Comparison of ENCODE assay signal across 19 cellular contexts in the genomic region with DNA sequence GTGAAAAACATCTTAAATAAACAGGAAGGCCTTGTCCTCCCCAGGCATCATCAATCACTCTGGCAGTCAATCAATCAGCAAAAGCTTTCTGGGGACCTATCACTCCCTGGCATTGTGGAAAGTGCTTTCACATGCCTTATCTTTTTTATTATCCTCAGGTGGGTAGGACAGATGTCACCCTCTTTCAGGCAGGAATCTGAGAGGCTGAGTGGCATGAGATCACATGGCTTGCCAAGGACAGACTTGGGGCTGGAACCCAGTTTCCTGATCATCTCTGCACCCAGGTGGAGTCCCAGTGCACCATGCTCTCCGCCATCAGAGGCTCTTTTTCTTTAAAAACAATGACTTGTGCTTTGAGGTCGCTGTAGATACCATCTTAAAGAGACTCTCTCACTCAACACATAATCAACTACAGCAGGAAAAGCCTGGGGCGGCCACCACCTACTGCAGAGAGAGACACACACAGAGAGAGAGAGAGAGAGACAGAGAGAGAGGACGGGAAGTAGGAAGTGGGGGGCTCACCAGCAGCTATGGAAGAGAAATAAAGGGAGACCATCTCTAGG.
DNase-seq lines count a peak whose midpoint lies in the region; ATAC-seq and TF ChIP-seq lines count a peak whose summit lies in the region.
"Had no signal": no experiment of that assay in that cellular context is flagged by ENCODE, and none has a peak within 500 bp of the region (broad histone marks: within the 10 kb centered on the region; RNA-seq: fewer than 3 reads in every experiment).

No MANE protein-coding gene starts in this region.

- peak in 1 of 2 donors; percentile 38 for ATAC-seq in naive thymus-derived CD8-positive, alpha-beta T cell
- ATAC-seq in HG02970 (IDR thresholded peaks at IDR 0.05; ENCODE audit: low FRiP score, unreplicated experiment) = no peak
- ATAC-seq: GM12878, GM23338 had no signal

- WGBS in tibial nerve, 2 donors = 65 to 72% methylated on average over 4 of the region's 4 CpGs

- H3K9me3 ChIP-seq in HEK293 (ENCODE audit: control insufficient read depth, insufficient read depth, low read depth, low read length) (no peaks in the 10 kb centered on the region), tibial nerve (no peaks in the 10 kb centered on the region)
- H3K9me3 ChIP-seq: spleen had no signal

- peaks cover 16% of the 10 kb centered on the region for H3K4me1 Mint-ChIP-seq in activated naive CD4-positive, alpha-beta T cell treated with anti-CD3 and anti-CD28 coated beads, Interleukin-2, amount 50 U/mL, for 24 hours
- H3K4me1 Mint-ChIP-seq in naive thymus-derived CD8-positive, alpha-beta T cell = peaks cover 7 to 16% (median 11%) of the 10 kb centered on the region in 4 donors
- H3K4me1 Mint-ChIP-seq: activated B cell treated with CpG ODN at 0.5 μM for 24 hours, GM23338 had no signal

- no peaks in the 10 kb centered on the region for H3K27me3 ChIP-seq in tibial nerve
- H3K27me3 ChIP-seq: foreskin keratinocyte, spleen had no signal

- CTCF ChIA-PET in HEK293 (lab: Yijun Ruan, JAX) = interaction anchor here (1.8 kb wide), 1 partner anchor 77 kb away, joined by 5 read pairs; no protein-coding TSS in a partner anchor

- H3K4me3 Mint-ChIP-seq in activated naive CD4-positive, alpha-beta T cell treated with anti-CD3 and anti-CD28 coated beads, Interleukin-2, amount 50 U/mL, for 24 hours = peak overlapping the region; percentile 28
- peak overlapping the region in 3 of 10 donors; percentile 24 to 65 (median 64) for H3K4me3 Mint-ChIP-seq in naive thymus-derived CD8-positive, alpha-beta T cell
- H3K4me3 Mint-ChIP-seq: activated B cell treated with CpG ODN at 0.5 μM for 24 hours, GM23338 had no signal

- no peak for TF ChIP-seq POLR2A in tibial nerve (IDR thresholded peaks at IDR 0.05)

- POLR2A ChIA-PET in HEK293 (lab: Yijun Ruan, JAX) = no interaction called here
- POLR2A ChIA-PET in naive thymus-derived CD8-positive, alpha-beta T cell (lab: Charles Lee) = no interaction called here

- H3K4me3 ChIP-seq in HEK293 (ENCODE audit: low read depth, low read length) (no peak overlapping the region), tibial nerve (no peak overlapping the region)
- H3K4me3 ChIP-seq: GM12878, GM23338, left ventricle myocardium inferior, spleen had no signal

- H3K36me3 ChIP-seq in HEK293 (ENCODE audit: control insufficient read depth in 2 of 2, insufficient read depth in 1 of 2, low read length in 2 of 2) = no peaks in the 10 kb centered on the region
- H3K36me3 ChIP-seq in tibial nerve = no peaks in the 10 kb centered on the region
- H3K36me3 ChIP-seq: left ventricle myocardium inferior, spleen had no signal

- TF ChIP-seq CTCF in HEK293 (tag by site-specific recombination; IDR thresholded peaks at IDR 0.05) = no peak
- no peak for TF ChIP-seq CTCF in tibial nerve (IDR thresholded peaks at IDR 0.05)

- H3K9me3 Mint-ChIP-seq in activated naive CD4-positive, alpha-beta T cell treated with anti-CD3 and anti-CD28 coated beads, Interleukin-2, amount 50 U/mL, for 24 hours = no peaks in the 10 kb centered on the region
- H3K9me3 Mint-ChIP-seq in naive thymus-derived CD8-positive, alpha-beta T cell = peaks cover 0 to 2% (median 0%) of the 10 kb centered on the region in 9 donors
- H3K9me3 Mint-ChIP-seq: activated B cell treated with CpG ODN at 0.5 μM for 24 hours, GM23338 had no signal

- peak; percentile 7 for DNase-seq in activated CD4-positive, alpha-beta T cell treated with anti-CD3 and anti-CD28 coated beads for 48 hours
- DNase-seq in activated CD4-positive, alpha-beta T cell treated with anti-CD3 and anti-CD28 coated beads for 1 hour = no peak
- peak in 1 of 10 donors; percentile 4 for DNase-seq in naive thymus-derived CD8-positive, alpha-beta T cell
- DNase-seq in tibial nerve (ENCODE audit: low spot score in 2 of 2) = no peak
- no peak for DNase-seq in activated gamma-delta T cell treated with Interleukin-2 at 50 U/mL for 16 hours
- DNase-seq: ACHN; activated B cell treated with CpG ODN at 0.5 μM for 24 hours; aorta; Kasumi-1; left ventricle myocardium inferior; NCI-H1105; spleen; stimulated activated naive CD4-positive, alpha-beta T cell treated with Interleukin-2 at 50 U/mL for 16 hours had no signal

- peak overlapping the region; percentile 53 for H3K27ac Mint-ChIP-seq in activated naive CD4-positive, alpha-beta T cell treated with anti-CD3 and anti-CD28 coated beads, Interleukin-2, amount 50 U/mL, for 24 hours
- peak overlapping the region in 7 of 10 donors; percentile 29 to 88 (median 57) for H3K27ac Mint-ChIP-seq in naive thymus-derived CD8-positive, alpha-beta T cell
- H3K27ac Mint-ChIP-seq: activated B cell treated with CpG ODN at 0.5 μM for 24 hours, GM23338 had no signal

- H3K27ac ChIP-seq in HEK293 (ENCODE audit: extremely low read depth, low read depth, low read length) (no peak overlapping the region), tibial nerve (no peak overlapping the region)
- H3K27ac ChIP-seq: foreskin keratinocyte, left ventricle myocardium inferior, spleen had no signal

- H3K27me3 Mint-ChIP-seq in activated naive CD4-positive, alpha-beta T cell treated with anti-CD3 and anti-CD28 coated beads, Interleukin-2, amount 50 U/mL, for 24 hours = no peaks in the 10 kb centered on the region
- H3K27me3 Mint-ChIP-seq in naive thymus-derived CD8-positive, alpha-beta T cell = no peaks in the 10 kb centered on the region

- no peaks in the 10 kb centered on the region for H3K4me1 ChIP-seq in HEK293 (ENCODE audit: control insufficient read depth, insufficient read depth, low read length)
- no peaks in the 10 kb centered on the region for H3K4me1 ChIP-seq in tibial nerve
- H3K4me1 ChIP-seq: left ventricle myocardium inferior had no signal

- TF ChIP-seq EP300 in tibial nerve (IDR thresholded peaks at IDR 0.05) = no peak

- no peaks in the 10 kb centered on the region for H3K36me3 Mint-ChIP-seq in activated naive CD4-positive, alpha-beta T cell treated with anti-CD3 and anti-CD28 coated beads, Interleukin-2, amount 50 U/mL, for 24 hours
- H3K36me3 Mint-ChIP-seq in naive thymus-derived CD8-positive, alpha-beta T cell = no peaks in the 10 kb centered on the region

TF ChIP-seq in HEK293, 187 proteins besides CTCF, POLR2A, EP300 and RAD21:
- TF ChIP-seq OSR2 (tag by site-specific recombination; IDR thresholded peaks at IDR 0.05) = 0 out of 2 replicates have a peak, but pooled peaks have one; percentile 27
- TF ChIP-seq, protein P1, sequence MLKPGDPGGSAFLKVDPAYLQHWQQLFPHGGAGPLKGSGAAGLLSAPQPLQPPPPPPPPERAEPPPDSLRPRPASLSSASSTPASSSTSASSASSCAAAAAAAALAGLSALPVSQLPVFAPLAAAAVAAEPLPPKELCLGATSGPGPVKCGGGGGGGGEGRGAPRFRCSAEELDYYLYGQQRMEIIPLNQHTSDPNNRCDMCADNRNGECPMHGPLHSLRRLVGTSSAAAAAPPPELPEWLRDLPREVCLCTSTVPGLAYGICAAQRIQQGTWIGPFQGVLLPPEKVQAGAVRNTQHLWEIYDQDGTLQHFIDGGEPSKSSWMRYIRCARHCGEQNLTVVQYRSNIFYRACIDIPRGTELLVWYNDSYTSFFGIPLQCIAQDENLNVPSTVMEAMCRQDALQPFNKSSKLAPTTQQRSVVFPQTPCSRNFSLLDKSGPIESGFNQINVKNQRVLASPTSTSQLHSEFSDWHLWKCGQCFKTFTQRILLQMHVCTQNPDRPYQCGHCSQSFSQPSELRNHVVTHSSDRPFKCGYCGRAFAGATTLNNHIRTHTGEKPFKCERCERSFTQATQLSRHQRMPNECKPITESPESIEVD (tag by site-specific recombination; IDR thresholded peaks at IDR 0.05) = 0 out of 2 replicates have a peak, but pooled peaks have one; percentile 34
- TF ChIP-seq, protein P2, sequence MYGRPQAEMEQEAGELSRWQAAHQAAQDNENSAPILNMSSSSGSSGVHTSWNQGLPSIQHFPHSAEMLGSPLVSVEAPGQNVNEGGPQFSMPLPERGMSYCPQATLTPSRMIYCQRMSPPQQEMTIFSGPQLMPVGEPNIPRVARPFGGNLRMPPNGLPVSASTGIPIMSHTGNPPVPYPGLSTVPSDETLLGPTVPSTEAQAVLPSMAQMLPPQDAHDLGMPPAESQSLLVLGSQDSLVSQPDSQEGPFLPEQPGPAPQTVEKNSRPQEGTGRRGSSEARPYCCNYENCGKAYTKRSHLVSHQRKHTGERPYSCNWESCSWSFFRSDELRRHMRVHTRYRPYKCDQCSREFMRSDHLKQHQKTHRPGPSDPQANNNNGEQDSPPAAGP (tag by site-specific recombination; IDR thresholded peaks at IDR 0.05) = 0 out of 2 replicates have a peak, but pooled peaks have one; percentile 39
- TF ChIP-seq ZNF423 (tag by site-specific recombination; IDR thresholded peaks at IDR 0.05) = no peak
- peak; percentile 73 for TF ChIP-seq WT1 (tag by site-specific recombination; IDR thresholded peaks at IDR 0.05)
